14 cellular contexts compared by ENCODE assay signal in the genomic region with DNA sequence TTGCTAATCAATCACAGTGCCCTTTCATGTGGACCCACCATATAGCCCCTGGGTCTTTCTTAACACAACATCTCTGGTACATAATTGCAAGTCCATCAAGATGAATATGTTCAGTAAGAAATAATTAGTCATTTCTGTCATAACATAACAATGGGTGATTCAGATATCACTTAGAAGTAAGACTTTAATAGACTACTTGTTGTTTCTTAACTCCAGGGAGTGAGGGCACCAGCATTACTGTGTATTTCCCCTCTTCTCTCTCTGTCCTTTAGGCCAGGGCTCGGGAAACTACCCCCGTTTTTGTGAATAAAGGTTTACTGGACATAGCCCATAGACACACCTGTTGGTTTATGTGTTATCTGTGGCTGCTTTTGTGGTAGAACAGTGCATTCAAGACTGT.
DNase-seq lines count a peak whose midpoint lies in the region; ATAC-seq and TF ChIP-seq lines count a peak whose summit lies in the region.
"Had no signal": no experiment of that assay in that cellular context is flagged by ENCODE, and none has a peak within 500 bp of the region (broad histone marks: within the 10 kb centered on the region; RNA-seq: fewer than 3 reads in every experiment).

No MANE protein-coding gene starts in this region.

- DNase-seq in epithelial cell of esophagus (ENCODE audit: low read depth): peak; percentile 30
- DNase-seq in kidney glomerular epithelial cell (lab: John Stamatoyannopoulos, UW): no peak
- DNase-seq in glomerular visceral epithelial cell (ENCODE audit: extremely low spot score): no peak
- DNase-seq: C1 segment of cervical spinal cord; Calu3; CD4-positive, alpha-beta memory T cell; COR-L47; DND-41; GM23248; H7; HCEC 1CT had no signal

- no peak for TF ChIP-seq CTCF in epithelial cell of esophagus (IDR thresholded peaks at IDR 0.05; ENCODE audit: insufficient read depth, low read depth, low read length, missing control alignments)
- TF ChIP-seq CTCF in neutrophil (IDR thresholded peaks at IDR 0.05): no peak

- H3K9me3 ChIP-seq in neutrophil: no peaks in the 10 kb centered on the region

- ATAC-seq in esophagus mucosa (peak; percentile 75), GM19395 (IDR thresholded peaks at IDR 0.05; ENCODE audit: unreplicated experiment) (no peak)

- no peak overlapping the region for H3K4me3 ChIP-seq in epithelial cell of esophagus (ENCODE audit: low read length)
- no peak overlapping the region for H3K4me3 ChIP-seq in neutrophil (ENCODE audit: low read depth in 1 of 2, low read length in 1 of 2)
- H3K4me3 ChIP-seq: GM23248 had no signal

- peaks cover 9 to 22% of the 10 kb centered on the region in 2 experiments for H3K4me1 ChIP-seq in neutrophil (ENCODE audit: control insufficient read depth in 1 of 2, insufficient read depth in 1 of 2, low read depth in 1 of 2, low read length in 1 of 2)

- H3K36me3 ChIP-seq in neutrophil: no peaks in the 10 kb centered on the region

- H3K27me3 ChIP-seq in neutrophil: no peaks in the 10 kb centered on the region

- peak overlapping the region; percentile 70 for H3K27ac ChIP-seq in neutrophil
- H3K27ac ChIP-seq: GM23248 had no signal
